12 cellular contexts compared by ENCODE assay signal in genomic region chr7:102667523-102667922, GRCh38. TPM values are rescaled to one million over a fixed set of nuclear protein-coding genes. Genes with fewer than 3 reads are reported as not detected.
DNase-seq lines count a peak whose midpoint lies in the region; ATAC-seq, FAIRE-seq and TF ChIP-seq lines count a peak whose summit lies in the region.
"Not testable (repeated sequence)": the region's sequence is repeated elsewhere in the genome, so short reads cannot be mapped to it uniquely, and the experiment has no call there.
"Had no signal": no experiment of that assay in that cellular context is flagged by ENCODE, and none has a peak within 500 bp of the region (broad histone marks: within the 10 kb centered on the region; RNA-seq: fewer than 3 reads in every experiment).

No MANE protein-coding gene starts in this region.

- not testable (repeated sequence) for H2AFZ ChIP-seq in HepG2 (ENCODE audit: low read length)

- not testable (repeated sequence) for H3K4me1 ChIP-seq in right cardiac atrium (ENCODE audit: control insufficient read depth, insufficient read depth, low read length); HepG2 (ENCODE audit: insufficient read depth, low read length)

- not testable (repeated sequence) for H3K27ac Mint-ChIP-seq in activated CD4-positive, alpha-beta T cell treated with anti-CD3 and anti-CD28 coated beads, Interleukin-2, amount 10 ng/mL, durations not matched to agents 24 days and 14 days; stimulated activated effector memory CD8-positive, alpha-beta T cell treated with anti-CD3 and anti-CD28 coated beads, Interleukin-12 subunit alpha, Interleukin-12 subunit beta, amount 100 ng/mL, for 72 hours

- H3K4me3 Mint-ChIP-seq in activated CD4-positive, alpha-beta T cell treated with anti-CD3 and anti-CD28 coated beads, Interleukin-2, amount 10 ng/mL, durations not matched to agents 24 days and 14 days; stimulated activated effector memory CD8-positive, alpha-beta T cell treated with anti-CD3 and anti-CD28 coated beads, Interleukin-12 subunit alpha, Interleukin-12 subunit beta, amount 100 ng/mL, for 72 hours: not testable (repeated sequence)

- in situ Hi-C loops in HepG2 (cut with HindIII; ENCODE audit: extremely low pct_ligation_motif_present, low pct_unique_long_range_greater_than_20kb): not testable (repeated sequence)

- not testable (repeated sequence) for TF ChIP-seq RAD21 in HepG2 (CRISPR knock-in tag; IDR thresholded peaks at IDR 0.05)

- intact Hi-C loops in activated CD4-positive, alpha-beta T cell treated with anti-CD3 and anti-CD28 coated beads, Interleukin-2, amount 10 ng/mL, durations not matched to agents 24 days and 14 days (cut with micrococcal nuclease); right cardiac atrium (cut with DNase I); HepG2 (cut with micrococcal nuclease; ENCODE audit: unreplicated experiment): not testable (repeated sequence)

- not testable (repeated sequence) for H3K4me1 Mint-ChIP-seq in activated CD4-positive, alpha-beta T cell treated with anti-CD3 and anti-CD28 coated beads, Interleukin-2, amount 10 ng/mL, durations not matched to agents 24 days and 14 days; stimulated activated effector memory CD8-positive, alpha-beta T cell treated with anti-CD3 and anti-CD28 coated beads, Interleukin-12 subunit alpha, Interleukin-12 subunit beta, amount 100 ng/mL, for 72 hours

- not testable (repeated sequence) for BruUV-seq in HepG2 (replicated peaks; lab: Mats Ljungman, UMichigan)

- TF ChIP-seq POLR2A in HepG2 (IDR thresholded peaks at IDR 0.05; ENCODE audit: insufficient read depth in 1 of 2, low read depth in 2 of 2, low read length in 2 of 2): not testable (repeated sequence)

- not testable (repeated sequence) for H3K36me3 Mint-ChIP-seq in activated CD4-positive, alpha-beta T cell treated with anti-CD3 and anti-CD28 coated beads, Interleukin-2, amount 10 ng/mL, durations not matched to agents 24 days and 14 days (ENCODE audit: low read depth); stimulated activated effector memory CD8-positive, alpha-beta T cell treated with anti-CD3 and anti-CD28 coated beads, Interleukin-12 subunit alpha, Interleukin-12 subunit beta, amount 100 ng/mL, for 72 hours

- H3K79me2 ChIP-seq in HepG2 (ENCODE audit: insufficient read depth, low read length): not testable (repeated sequence)

- WGBS in right cardiac atrium: 89% methylated on average over 9 of the region's 14 CpGs
- 100% methylated on average over 1 of the region's 14 CpGs for WGBS in HepG2 (ENCODE audit: low lambda C conversion rate)

- peak; percentile 52 for DNase-seq in activated CD4-positive, alpha-beta T cell treated with anti-CD3 and anti-CD28 coated beads, Interleukin-2, amount 10 ng/mL, durations not matched to agents 24 days and 14 days
- DNase-seq in right cardiac atrium: peak in 2 of 3 donors; percentile 36 to 42
- not testable (repeated sequence) for DNase-seq in HepG2 (ENCODE audit: low spot score); stimulated activated effector memory CD8-positive, alpha-beta T cell treated with anti-CD3 and anti-CD28 coated beads, Interleukin-12 subunit alpha, Interleukin-12 subunit beta, amount 100 ng/mL, for 72 hours (ENCODE audit: low spot score in 2 of 2)
- DNase-seq in mesenteric fat pad (ENCODE audit: low spot score): peak; percentile 37

- H3K27me3 ChIP-seq in right cardiac atrium (ENCODE audit: control insufficient read depth, insufficient read depth); HepG2 (ENCODE audit: control insufficient read depth in 1 of 2, insufficient read depth in 2 of 2, low read length in 2 of 2): not testable (repeated sequence)

- not testable (repeated sequence) for H4K20me1 ChIP-seq in HepG2 (ENCODE audit: insufficient read depth, low read length)

- not testable (repeated sequence) for H3K27me3 Mint-ChIP-seq in activated CD4-positive, alpha-beta T cell treated with anti-CD3 and anti-CD28 coated beads, Interleukin-2, amount 10 ng/mL, durations not matched to agents 24 days and 14 days

- H3K27ac ChIP-seq in right cardiac atrium (ENCODE audit: low read length); HepG2 (ENCODE audit: extremely low read length, insufficient read depth, low read length): not testable (repeated sequence)

- POLR2A ChIA-PET in HepG2 (lab: Yijun Ruan, JAX): not testable (repeated sequence)

- H3K36me3 ChIP-seq in HepG2 (replicated peaks in 1 of 2; ENCODE audit: control insufficient read depth in 1 of 2, insufficient read depth in 2 of 2, low read length in 2 of 2): not testable (repeated sequence)

- peak; percentile 12 to 47 for ATAC-seq in right cardiac atrium
- ATAC-seq in HepG2: peak; percentile 25; the same call in 1 of the 3 replicates
- peak; percentile 14 for ATAC-seq in stimulated activated effector memory CD8-positive, alpha-beta T cell treated with anti-CD3 and anti-CD28 coated beads, Interleukin-12 subunit alpha, Interleukin-12 subunit beta, amount 100 ng/mL, for 72 hours

- TF ChIP-seq EP300 in HepG2 (IDR thresholded peaks at IDR 0.05; ENCODE audit: low read depth in 2 of 2, low read length in 2 of 2); HepG2 (CRISPR knock-in tag; IDR thresholded peaks at IDR 0.05; ENCODE audit: borderline replicate concordance): not testable (repeated sequence)

- H3K9me3 ChIP-seq in right cardiac atrium (ENCODE audit: control insufficient read depth, low read length); HepG2 (ENCODE audit: low read length): not testable (repeated sequence)

- not testable (repeated sequence) for H3K4me2 ChIP-seq in HepG2 (ENCODE audit: low read depth, low read length)

- not testable (repeated sequence) for H3K4me3 ChIP-seq in right cardiac atrium (ENCODE audit: low read length); HepG2 (replicated peaks in 1 of 3; ENCODE audit: insufficient read depth in 1 of 3, low read depth in 2 of 3, low read length in 3 of 3)

- not testable (repeated sequence) for H3K9me3 Mint-ChIP-seq in activated CD4-positive, alpha-beta T cell treated with anti-CD3 and anti-CD28 coated beads, Interleukin-2, amount 10 ng/mL, durations not matched to agents 24 days and 14 days; stimulated activated effector memory CD8-positive, alpha-beta T cell treated with anti-CD3 and anti-CD28 coated beads, Interleukin-12 subunit alpha, Interleukin-12 subunit beta, amount 100 ng/mL, for 72 hours

- not testable (repeated sequence) for FAIRE-seq in HepG2 (lab: Jason Lieb, UNC)

- not testable (repeated sequence) for H3K9ac ChIP-seq in HepG2 (ENCODE audit: insufficient read depth, low read depth, low read length)

- CTCF ChIA-PET in HepG2 (lab: Yijun Ruan, JAX; ENCODE audit: low intra/inter-chr PET ratio, low total read pairs): not testable (repeated sequence)

- not testable (repeated sequence) for TF ChIP-seq CTCF in HepG2 (CRISPR knock-in tag; IDR thresholded peaks at IDR 0.05)

RNA-seq across cellular contexts. Expression of gene POLR2J2, which starts 3.9 kb away (rescaled TPM):
- 17.8 and 20.2 TPM in 2 replicates for total RNA-seq in activated CD4-positive, alpha-beta T cell treated with anti-CD3 and anti-CD28 coated beads, Interleukin-2, amount 10 ng/mL, durations not matched to agents 24 days and 14 days
- total RNA-seq in right cardiac atrium (1 to 10 TPM; 3.5 to 5.1 (median 4.1) TPM), HepG2 (2016; rRNA removed; fragmentation: Illumina TruSeq; extraction: Trizol) (0.22 and 1.6 TPM in 2 replicates), mesenteric fat pad (7.1 TPM)
- polyA plus RNA-seq in right cardiac atrium (2.8 TPM), HepG2 (2011; rRNA removed) (2.7 and 2.8 TPM in 2 replicates)
- total RNA-seq in HepG2 (2016; cell fraction: cytosol; rRNA removed; fragmentation: Illumina TruSeq; extraction: Trizol; ENCODE audit: low read depth): 1.3 and 1.4 TPM in 2 replicates
- total RNA-seq in HepG2 (2016; cell fraction: insoluble cytoplasmic fraction; rRNA removed; fragmentation: Illumina TruSeq; extraction: Trizol): 0.51 and 1.3 TPM in 2 replicates
- 0.71 and 1.00 TPM in 2 replicates for total RNA-seq in HepG2 (2016; cell fraction: membrane; rRNA removed; fragmentation: Illumina TruSeq; extraction: Trizol)
- 4.8 TPM in 2 replicates for total RNA-seq in HepG2 (2016; cell fraction: nucleus; rRNA removed; fragmentation: Illumina TruSeq; extraction: Trizol)
- polyA plus RNA-seq in HepG2 (2011; cell fraction: cytosol; rRNA removed): 0.05 and 0.21 TPM in 2 replicates
- polyA plus RNA-seq in HepG2 (2011; cell fraction: nucleus; rRNA removed): 6.0 and 6.4 TPM in 2 replicates
- polyA plus RNA-seq in HepG2 (2012): 0.88 and 1.0 TPM in 2 replicates
- polyA plus RNA-seq in HepG2 (2016; cell fraction: cytosol; fragmentation: Illumina TruSeq; extraction: Trizol; ENCODE audit: low read depth): 0.14 TPM in 1 of 2 replicates, not detected in the other
- 0.17 and 0.29 TPM in 2 replicates for polyA plus RNA-seq in HepG2 (2016; cell fraction: insoluble cytoplasmic fraction; fragmentation: Illumina TruSeq; extraction: Trizol; ENCODE audit: low read depth)
- polyA plus RNA-seq in HepG2 (2016; cell fraction: membrane; fragmentation: Illumina TruSeq; extraction: Trizol; ENCODE audit: low read depth): 0.28 TPM in 1 of 2 replicates, not detected in the other
- 5.0 and 6.1 TPM in 2 replicates for polyA plus RNA-seq in HepG2 (2016; cell fraction: nucleus; fragmentation: Illumina TruSeq; extraction: Trizol; ENCODE audit: insufficient read depth, low read depth)
- polyA minus RNA-seq in HepG2 (2011; rRNA and poly(A)+ RNA removed; ENCODE audit: low replicate concordance): 7.6 and 8.3 TPM in 2 replicates
- polyA minus RNA-seq in HepG2 (2011; cell fraction: cytosol; rRNA and poly(A)+ RNA removed): 0.40 TPM in 1 of 2 replicates, not detected in the other
- 8.9 and 14.3 TPM in 2 replicates for polyA minus RNA-seq in HepG2 (2011; cell fraction: nucleus; rRNA and poly(A)+ RNA removed)

RNA-seq across cellular contexts. Expression of gene SPDYE2B, which starts 17.4 kb away (rescaled TPM):
- not detected in 2 replicates for total RNA-seq in activated CD4-positive, alpha-beta T cell treated with anti-CD3 and anti-CD28 coated beads, Interleukin-2, amount 10 ng/mL, durations not matched to agents 24 days and 14 days
- total RNA-seq in right cardiac atrium (not detected), HepG2 (2016; rRNA removed; fragmentation: Illumina TruSeq; extraction: Trizol) (not detected in 2 replicates), mesenteric fat pad (not detected)
- polyA plus RNA-seq in right cardiac atrium (not detected), HepG2 (2011; rRNA removed) (not detected in 2 replicates)
- not detected in 2 replicates for total RNA-seq in HepG2 (2016; cell fraction: cytosol; rRNA removed; fragmentation: Illumina TruSeq; extraction: Trizol; ENCODE audit: low read depth)
- not detected in 2 replicates for total RNA-seq in HepG2 (2016; cell fraction: insoluble cytoplasmic fraction; rRNA removed; fragmentation: Illumina TruSeq; extraction: Trizol)
- not detected in 2 replicates for total RNA-seq in HepG2 (2016; cell fraction: membrane; rRNA removed; fragmentation: Illumina TruSeq; extraction: Trizol)
- not detected in 2 replicates for total RNA-seq in HepG2 (2016; cell fraction: nucleus; rRNA removed; fragmentation: Illumina TruSeq; extraction: Trizol)
- polyA plus RNA-seq in HepG2 (2011; cell fraction: cytosol; rRNA removed): not detected in 2 replicates
- not detected in 2 replicates for polyA plus RNA-seq in HepG2 (2011; cell fraction: nucleus; rRNA removed)
- not detected in 2 replicates for polyA plus RNA-seq in HepG2 (2012)
- not detected in 2 replicates for polyA plus RNA-seq in HepG2 (2016; cell fraction: cytosol; fragmentation: Illumina TruSeq; extraction: Trizol; ENCODE audit: low read depth)
- polyA plus RNA-seq in HepG2 (2016; cell fraction: insoluble cytoplasmic fraction; fragmentation: Illumina TruSeq; extraction: Trizol; ENCODE audit: low read depth): not detected in 2 replicates
- polyA plus RNA-seq in HepG2 (2016; cell fraction: membrane; fragmentation: Illumina TruSeq; extraction: Trizol; ENCODE audit: low read depth): not detected in 2 replicates
- not detected in 2 replicates for polyA plus RNA-seq in HepG2 (2016; cell fraction: nucleus; fragmentation: Illumina TruSeq; extraction: Trizol; ENCODE audit: insufficient read depth, low read depth)
- not detected in 2 replicates for polyA minus RNA-seq in HepG2 (2011; rRNA and poly(A)+ RNA removed; ENCODE audit: low replicate concordance)
- polyA minus RNA-seq in HepG2 (2011; cell fraction: cytosol; rRNA and poly(A)+ RNA removed): not detected in 2 replicates
- polyA minus RNA-seq in HepG2 (2011; cell fraction: nucleus; rRNA and poly(A)+ RNA removed): not detected in 2 replicates
- total RNA-seq: A172; A673; Caco-2; CD4-positive, CD25-positive, alpha-beta regulatory T cell; CD8-positive, alpha-beta T cell; HFFc6 had no signal
- polyA plus RNA-seq: BJ had no signal

RNA-seq across cellular contexts. Expression of gene UPK3BL1, which starts 24.9 kb away (rescaled TPM):
- total RNA-seq in activated CD4-positive, alpha-beta T cell treated with anti-CD3 and anti-CD28 coated beads, Interleukin-2, amount 10 ng/mL, durations not matched to agents 24 days and 14 days: 14.4 and 23.0 TPM in 2 replicates
- total RNA-seq in right cardiac atrium: 10 to 100 TPM in 2 of 4 donors, 1 to 10 TPM in 2; 5.1 to 22.6 (median 9.9) TPM
- 24.2 TPM for polyA plus RNA-seq in right cardiac atrium
- total RNA-seq in HepG2 (2016; rRNA removed; fragmentation: Illumina TruSeq; extraction: Trizol): 3.5 and 6.3 TPM in 2 replicates
- 7.6 and 9.1 TPM in 2 replicates for total RNA-seq in HepG2 (2016; cell fraction: cytosol; rRNA removed; fragmentation: Illumina TruSeq; extraction: Trizol; ENCODE audit: low read depth)
- total RNA-seq in HepG2 (2016; cell fraction: insoluble cytoplasmic fraction; rRNA removed; fragmentation: Illumina TruSeq; extraction: Trizol): 3.5 and 6.1 TPM in 2 replicates
- total RNA-seq in HepG2 (2016; cell fraction: membrane; rRNA removed; fragmentation: Illumina TruSeq; extraction: Trizol): 5.1 and 7.2 TPM in 2 replicates
- 9.8 and 11.9 TPM in 2 replicates for total RNA-seq in HepG2 (2016; cell fraction: nucleus; rRNA removed; fragmentation: Illumina TruSeq; extraction: Trizol)
- 13.8 and 20.5 TPM in 2 replicates for polyA plus RNA-seq in HepG2 (2011; rRNA removed)
- 0.60 and 1.4 TPM in 2 replicates for polyA plus RNA-seq in HepG2 (2011; cell fraction: cytosol; rRNA removed)
- polyA plus RNA-seq in HepG2 (2011; cell fraction: nucleus; rRNA removed): 50.7 and 51.6 TPM in 2 replicates
- polyA plus RNA-seq in HepG2 (2012): 6.2 and 10.7 TPM in 2 replicates
- polyA plus RNA-seq in HepG2 (2016; cell fraction: cytosol; fragmentation: Illumina TruSeq; extraction: Trizol; ENCODE audit: low read depth): 5.1 and 8.1 TPM in 2 replicates
- 4.3 TPM in 1 of 2 replicates, not detected in the other for polyA plus RNA-seq in HepG2 (2016; cell fraction: insoluble cytoplasmic fraction; fragmentation: Illumina TruSeq; extraction: Trizol; ENCODE audit: low read depth)
- polyA plus RNA-seq in HepG2 (2016; cell fraction: membrane; fragmentation: Illumina TruSeq; extraction: Trizol; ENCODE audit: low read depth): 4.4 and 5.1 TPM in 2 replicates
- polyA plus RNA-seq in HepG2 (2016; cell fraction: nucleus; fragmentation: Illumina TruSeq; extraction: Trizol; ENCODE audit: insufficient read depth, low read depth): 49.7 and 57.0 TPM in 2 replicates
- 12.1 and 17.4 TPM in 2 replicates for polyA minus RNA-seq in HepG2 (2011; rRNA and poly(A)+ RNA removed; ENCODE audit: low replicate concordance)
- polyA minus RNA-seq in HepG2 (2011; cell fraction: cytosol; rRNA and poly(A)+ RNA removed): 2.2 and 5.1 TPM in 2 replicates
- polyA minus RNA-seq in HepG2 (2011; cell fraction: nucleus; rRNA and poly(A)+ RNA removed): 3.9 and 9.7 TPM in 2 replicates
- total RNA-seq in mesenteric fat pad: 15.7 TPM

RNA-seq across cellular contexts. Expression of gene RASA4, which starts 51.0 kb away (rescaled TPM):
- 52.8 and 54.1 TPM in 2 replicates for total RNA-seq in activated CD4-positive, alpha-beta T cell treated with anti-CD3 and anti-CD28 coated beads, Interleukin-2, amount 10 ng/mL, durations not matched to agents 24 days and 14 days
- total RNA-seq in right cardiac atrium (10 to 100 TPM; 10.5 to 27.2 (median 22.7) TPM), HepG2 (2016; rRNA removed; fragmentation: Illumina TruSeq; extraction: Trizol) (0.59 and 1.1 TPM in 2 replicates), mesenteric fat pad (52.4 TPM)
- polyA plus RNA-seq in right cardiac atrium (14.2 TPM), HepG2 (2011; rRNA removed) (1.6 and 3.2 TPM in 2 replicates)
- 1.4 and 1.8 TPM in 2 replicates for total RNA-seq in HepG2 (2016; cell fraction: cytosol; rRNA removed; fragmentation: Illumina TruSeq; extraction: Trizol; ENCODE audit: low read depth)
- 0.52 and 0.82 TPM in 2 replicates for total RNA-seq in HepG2 (2016; cell fraction: insoluble cytoplasmic fraction; rRNA removed; fragmentation: Illumina TruSeq; extraction: Trizol)
- total RNA-seq in HepG2 (2016; cell fraction: membrane; rRNA removed; fragmentation: Illumina TruSeq; extraction: Trizol): 0.37 and 0.62 TPM in 2 replicates
- total RNA-seq in HepG2 (2016; cell fraction: nucleus; rRNA removed; fragmentation: Illumina TruSeq; extraction: Trizol): 1.9 and 2.1 TPM in 2 replicates
- 1.0 and 1.1 TPM in 2 replicates for polyA plus RNA-seq in HepG2 (2011; cell fraction: cytosol; rRNA removed)
- polyA plus RNA-seq in HepG2 (2011; cell fraction: nucleus; rRNA removed): 23.8 and 32.1 TPM in 2 replicates
- polyA plus RNA-seq in HepG2 (2012): 4.0 and 5.4 TPM in 2 replicates
- polyA plus RNA-seq in HepG2 (2016; cell fraction: cytosol; fragmentation: Illumina TruSeq; extraction: Trizol; ENCODE audit: low read depth): 0.06 and 0.48 TPM in 2 replicates
- polyA plus RNA-seq in HepG2 (2016; cell fraction: insoluble cytoplasmic fraction; fragmentation: Illumina TruSeq; extraction: Trizol; ENCODE audit: low read depth): 0.85 and 1.1 TPM in 2 replicates
- polyA plus RNA-seq in HepG2 (2016; cell fraction: membrane; fragmentation: Illumina TruSeq; extraction: Trizol; ENCODE audit: low read depth): 0.66 and 0.69 TPM in 2 replicates
- polyA plus RNA-seq in HepG2 (2016; cell fraction: nucleus; fragmentation: Illumina TruSeq; extraction: Trizol; ENCODE audit: insufficient read depth, low read depth): 4.0 and 7.7 TPM in 2 replicates
- 7.6 and 23.5 TPM in 2 replicates for polyA minus RNA-seq in HepG2 (2011; rRNA and poly(A)+ RNA removed; ENCODE audit: low replicate concordance)
- 1.2 and 1.7 TPM in 2 replicates for polyA minus RNA-seq in HepG2 (2011; cell fraction: cytosol; rRNA and poly(A)+ RNA removed)
- 5.1 and 8.9 TPM in 2 replicates for polyA minus RNA-seq in HepG2 (2011; cell fraction: nucleus; rRNA and poly(A)+ RNA removed)
